In the genomic region with DNA sequence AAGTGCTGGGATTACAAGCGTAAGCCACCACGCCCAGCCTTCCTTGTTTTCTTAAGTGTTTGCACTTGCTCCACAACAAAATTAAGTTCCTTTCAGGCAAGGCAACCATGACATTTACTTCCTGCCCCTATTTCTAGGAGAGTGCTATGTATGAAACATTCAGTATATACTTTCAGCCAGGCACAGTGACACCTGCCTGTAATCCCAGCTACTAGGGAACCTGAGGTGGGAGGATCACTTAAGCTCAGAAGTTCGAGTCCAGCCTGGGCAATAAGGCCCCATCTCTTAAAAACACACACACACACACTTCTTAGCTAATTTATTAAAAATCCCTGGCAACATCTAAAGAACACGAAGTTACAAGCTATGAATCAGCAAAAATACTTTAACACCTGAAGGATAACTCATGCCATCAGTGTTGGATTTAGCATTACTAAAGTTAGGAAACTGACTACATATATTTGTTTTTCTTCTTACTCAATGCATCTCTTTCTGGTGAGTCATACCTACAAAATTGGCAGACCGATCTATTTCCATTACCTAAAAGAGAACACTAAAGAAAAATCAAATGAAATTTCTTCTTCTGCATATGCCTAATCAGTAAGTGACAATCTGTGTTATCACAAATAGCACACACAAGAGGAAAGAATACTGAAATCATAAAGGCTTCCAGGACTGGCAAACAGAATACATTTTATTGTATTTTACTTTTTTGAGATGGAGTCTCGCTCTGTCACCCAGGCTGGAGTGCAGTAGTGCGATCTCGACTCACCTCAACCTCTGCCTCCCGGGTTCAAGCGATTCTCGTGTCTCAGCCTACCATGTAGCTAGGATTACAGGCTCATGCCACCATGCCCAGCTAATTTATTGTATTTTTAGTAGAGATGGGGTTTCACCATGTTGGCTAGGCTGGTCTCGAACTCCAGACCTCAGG, we compare ENCODE assay signal across 9 cellular contexts. TPM values are rescaled to one million over a fixed set of nuclear protein-coding genes. Genes with fewer than 3 reads are reported as not detected.
DNase-seq lines count a peak whose midpoint lies in the region; ATAC-seq and FAIRE-seq lines count a peak whose summit lies in the region.
"Had no signal": no experiment of that assay in that cellular context is flagged by ENCODE, and none has a peak within 500 bp of the region (broad histone marks: within the 10 kb centered on the region; RNA-seq: fewer than 3 reads in every experiment).

No MANE protein-coding gene starts in this region.

- H3K4me3 ChIP-seq in muscle layer of duodenum (ENCODE audit: low read depth in 1 of 2, low read length in 2 of 2): peak overlapping the region in 1 of 2 donors; percentile 55

- peaks cover 9 to 12% of the 10 kb centered on the region in 2 donors for H3K4me1 ChIP-seq in muscle layer of duodenum (ENCODE audit: control insufficient read depth in 1 of 2, insufficient read depth in 2 of 2, low read length in 2 of 2)

- H3K9me3 ChIP-seq in muscle layer of duodenum (ENCODE audit: control insufficient read depth in 1 of 2, low read length in 2 of 2): no peaks in the 10 kb centered on the region

- no peak for FAIRE-seq in frontal cortex (lab: Jason Lieb, UNC)

- H3K36me3 ChIP-seq in muscle layer of duodenum (ENCODE audit: control insufficient read depth in 1 of 2, insufficient read depth in 2 of 2, low read length in 2 of 2): no peaks in the 10 kb centered on the region

- ATAC-seq in GM21381 (IDR thresholded peaks at IDR 0.05; ENCODE audit: unreplicated experiment): no peak

- peak overlapping the region; percentile 70 for H3K27ac ChIP-seq in muscle layer of duodenum (ENCODE audit: low read length)

- no peaks in the 10 kb centered on the region for H3K27me3 ChIP-seq in muscle layer of duodenum (ENCODE audit: low read depth, low read length)

- DNase-seq in AG08395 (ENCODE audit: low spot score) (peak; percentile 66), LHCN-M2 (ENCODE audit: low read depth) (peak; percentile 83), dermis blood vessel endothelial cell (peak; percentile 90), NCI-H748 (lab: John Stamatoyannopoulos, UW; ENCODE audit: unreplicated experiment) (no peak), frontal cortex (ENCODE audit: low spot score in 2 of 2) (no peak), amygdala (lab: John Stamatoyannopoulos, UW) (no peak)
- DNase-seq: H7 had no signal

RNA-seq across cellular contexts. Expression of a gene that starts 41.5 kb away (rescaled TPM):
- total RNA-seq in LHCN-M2 (2014; rRNA removed) (10.4 and 13.3 TPM in 2 replicates), dermis blood vessel endothelial cell (13.9 and 15.3 TPM in 2 replicates), frontal cortex (26.5 TPM)
- 14.4 TPM for polyA plus RNA-seq in LHCN-M2 (2012)

RNA-seq across cellular contexts. Expression of a gene that starts 41.6 kb away (rescaled TPM):
- total RNA-seq in LHCN-M2 (2014; rRNA removed) (36.5 and 43.6 TPM in 2 replicates), dermis blood vessel endothelial cell (27.5 and 29.3 TPM in 2 replicates), frontal cortex (30.6 TPM)
- polyA plus RNA-seq in LHCN-M2 (2012): 32.1 TPM

Comparison
In these comparisons a context has a peak if more than half of its experiments do, and no peak if none do; other contexts are left out.
1. DNase-seq: peak in AG08395 (single experiment), LHCN-M2 (single experiment) and dermis blood vessel endothelial cell (single experiment); none in NCI-H748 (single experiment), frontal cortex (0 of 2) and amygdala (0 of 56).